8 cellular contexts compared by ENCODE assay signal in genomic region chr2:85755122-85756027, GRCh38. TPM values are rescaled to one million over a fixed set of nuclear protein-coding genes. Genes with fewer than 3 reads are reported as not detected.
DNase-seq lines count a peak whose midpoint lies in the region; ATAC-seq and TF ChIP-seq lines count a peak whose summit lies in the region.

No MANE protein-coding gene starts in this region.

- H3K4me1 Mint-ChIP-seq in progenitor cell of endocrine pancreas (ENCODE audit: low read depth) = peaks cover 8% of the 10 kb centered on the region

- peak overlapping the region; percentile 79 for H3K4me3 Mint-ChIP-seq in progenitor cell of endocrine pancreas (ENCODE audit: low read depth)

- no peaks in the 10 kb centered on the region for H3K9me3 Mint-ChIP-seq in progenitor cell of endocrine pancreas (ENCODE audit: low read depth)

- H3K27ac Mint-ChIP-seq in progenitor cell of endocrine pancreas = no peak overlapping the region

- ATAC-seq in HG03159 (IDR thresholded peaks at IDR 0.05; ENCODE audit: unreplicated experiment) (no peak), GM19463 (IDR thresholded peaks at IDR 0.05; ENCODE audit: unreplicated experiment) (no peak)

- peak; percentile 14 for DNase-seq in DMS79 (lab: John Stamatoyannopoulos, UW)
- peak; percentile 32 for DNase-seq in RPMI7951 (ENCODE audit: low read depth)
- DNase-seq in fibroblast of gingiva (ENCODE audit: low read depth) = peak; percentile 73
- no peak for DNase-seq in progenitor cell of endocrine pancreas (ENCODE audit: low spot score, unreplicated experiment)
- DNase-seq in NCI-H510A (lab: John Stamatoyannopoulos, UW) = no peak
- DNase-seq in LoVo (ENCODE audit: low spot score) = no peak

- no peak for TF ChIP-seq CTCF in progenitor cell of endocrine pancreas (IDR thresholded peaks at IDR 0.05; ENCODE audit: unreplicated experiment)

- H3K27me3 Mint-ChIP-seq in progenitor cell of endocrine pancreas = peaks cover 72% of the 10 kb centered on the region

- no peaks in the 10 kb centered on the region for H3K36me3 Mint-ChIP-seq in progenitor cell of endocrine pancreas (ENCODE audit: insufficient read depth)

RNA-seq across cellular contexts. Expression of gene ATOH8, which starts 1.6 kb away (rescaled TPM):
- total RNA-seq in RPMI7951 (2014; rRNA removed; shearing (Covaris generic)) = 7.2 and 7.3 TPM in 2 replicates
- total RNA-seq in progenitor cell of endocrine pancreas = 1.3 and 1.7 TPM in 2 replicates

Comparison
In these comparisons a context has a peak if more than half of its experiments do, and no peak if none do; other contexts are left out.
1. DNase-seq: peak in DMS79 (single experiment), RPMI7951 (single experiment) and fibroblast of gingiva (single experiment); none in progenitor cell of endocrine pancreas (single experiment), NCI-H510A (single experiment) and LoVo (single experiment).